ENCODE assay signal across 18 cellular contexts in the genomic region with DNA sequence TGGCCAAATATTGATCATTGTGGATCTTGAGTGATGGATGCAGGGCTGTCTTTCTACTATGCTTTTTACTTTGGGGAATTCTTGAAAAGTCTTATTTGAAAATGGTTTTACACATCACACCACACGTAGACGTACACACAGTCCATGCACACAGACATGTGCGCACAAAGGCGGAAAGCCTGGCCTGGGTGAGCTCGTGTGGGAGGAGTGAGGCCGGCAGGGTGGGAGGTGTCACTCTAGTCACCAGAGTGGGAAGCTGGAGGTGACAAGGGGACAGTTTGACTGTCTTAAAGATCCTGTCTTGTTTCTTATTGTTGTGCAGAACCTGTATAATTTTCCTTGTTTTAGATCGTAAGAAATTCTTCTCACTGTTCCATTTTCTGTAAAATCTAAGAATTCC.
A peak's percentile ranks its signal among the peaks of the same experiment; 100 is the strongest.
DNase-seq lines count a peak whose midpoint lies in the region; ATAC-seq, FAIRE-seq and TF ChIP-seq lines count a peak whose summit lies in the region.
"Had no signal": no experiment of that assay in that cellular context is flagged by ENCODE, and none has a peak within 500 bp of the region (broad histone marks: within the 10 kb centered on the region; RNA-seq: fewer than 3 reads in every experiment).

No MANE protein-coding gene starts in this region.

- H3K4me3 Mint-ChIP-seq in naive thymus-derived CD8-positive, alpha-beta T cell, result peak overlapping the region in 8 of 10 donors; percentile 18 to 91 (median 42)
- H3K4me3 Mint-ChIP-seq: B cell had no signal

- BruUV-seq in K562 (replicated peaks; lab: Mats Ljungman, UMichigan), result no TSS peak

- H3K4me1 Mint-ChIP-seq in naive thymus-derived CD8-positive, alpha-beta T cell, result peaks cover 30 to 56% (median 40%) of the 10 kb centered on the region in 4 donors

- H3K9me3 ChIP-seq in HEK293 (ENCODE audit: control insufficient read depth, insufficient read depth, low read depth, low read length) (no peaks in the 10 kb centered on the region), K562 (replicated peaks; ENCODE audit: control insufficient read depth, insufficient read depth, low read depth, low read length) (no peaks in the 10 kb centered on the region), thyroid gland (no peaks in the 10 kb centered on the region)

- H3K27me3 Mint-ChIP-seq in naive thymus-derived CD8-positive, alpha-beta T cell, result no peaks in the 10 kb centered on the region
- H3K27me3 Mint-ChIP-seq: B cell had no signal

- TF ChIP-seq CTCF in HEK293 (tag by site-specific recombination; IDR thresholded peaks at IDR 0.05), result no peak
- no peak for TF ChIP-seq CTCF in K562 (IDR thresholded peaks at IDR 0.05 in 2 of 3, conservative IDR thresholded peaks at IDR 0.05 in 1 of 3; ENCODE audit: insufficient read depth in 2 of 3, low read depth in 1 of 3, low read length in 3 of 3)
- no peak for TF ChIP-seq CTCF in thyroid gland (IDR thresholded peaks at IDR 0.05)

- H3K36me3 ChIP-seq in HEK293 (ENCODE audit: control insufficient read depth in 2 of 2, insufficient read depth in 1 of 2, low read length in 2 of 2) (no peaks in the 10 kb centered on the region), K562 (ENCODE audit: control insufficient read depth, insufficient read depth, low read length) (no peaks in the 10 kb centered on the region), thyroid gland (no peaks in the 10 kb centered on the region)

- peaks cover 0 to 5% (median 0%) of the 10 kb centered on the region in 9 donors for H3K9me3 Mint-ChIP-seq in naive thymus-derived CD8-positive, alpha-beta T cell

- POLR2A ChIA-PET in HEK293 (lab: Yijun Ruan, JAX) (no interaction called here), K562 (lab: Yijun Ruan, JAX) (interaction anchor here (1.3 kb wide), 1 partner anchor 44 kb away, joined by 3 read pairs; no protein-coding TSS in a partner anchor)
- POLR2A ChIA-PET in naive thymus-derived CD8-positive, alpha-beta T cell (lab: Charles Lee), result no interaction called here

- no peaks in the 10 kb centered on the region for H3K27me3 ChIP-seq in K562 (ENCODE audit: control insufficient read depth in 2 of 2, insufficient read depth in 2 of 2, low read length in 2 of 2)
- H3K27me3 ChIP-seq in thyroid gland, result no peaks in the 10 kb centered on the region

- no peak overlapping the region for H3K27ac ChIP-seq in HEK293 (ENCODE audit: extremely low read depth, low read depth, low read length)
- H3K27ac ChIP-seq in K562 (ENCODE audit: extremely low read depth, low read depth, low read length), result no peak overlapping the region; the same call in 2 of the 3 replicates
- H3K27ac ChIP-seq in thyroid gland, result peak overlapping the region; percentile 90 to 99 (median 95)
- H3K27ac ChIP-seq: RWPE1 had no signal

- H3K4me1 ChIP-seq in HEK293 (ENCODE audit: control insufficient read depth, insufficient read depth, low read length) (no peaks in the 10 kb centered on the region), K562 (replicated peaks in 1 of 2; ENCODE audit: control insufficient read depth in 2 of 2, insufficient read depth in 2 of 2, low read length in 2 of 2) (peaks cover 32 to 35% of the 10 kb centered on the region in 2 experiments; a peak in 4 of 5 replicates), thyroid gland (peaks cover 34 to 39% of the 10 kb centered on the region in 2 donors)

- H3K27ac Mint-ChIP-seq in naive thymus-derived CD8-positive, alpha-beta T cell, result peak overlapping the region in 6 of 10 donors; percentile 25 to 66 (median 44)
- H3K27ac Mint-ChIP-seq: HFFc6 had no signal

- WGBS in K562 (ENCODE audit: insufficient coverage, low coverage, missing lambda C conversion rate), result 40% methylated on average over 5 of the region's 7 CpGs
- WGBS in thyroid gland, 2 donors, result 82 to 88% methylated on average over 7 of the region's 7 CpGs

- in situ Hi-C loops in K562 (cut with MboI), result no loop called here

- H4K20me1 ChIP-seq in K562 (replicated peaks; ENCODE audit: control insufficient read depth, insufficient read depth, low read length), result no peaks in the 10 kb centered on the region

- intact Hi-C loops in K562 (cut with micrococcal nuclease) (no loop called here), thyroid gland (cut with DNase I) (no loop called here)

- CTCF ChIA-PET in HEK293 (lab: Yijun Ruan, JAX) (no interaction called here), K562 (lab: Yijun Ruan, JAX; ENCODE audit: low intra/inter-chr PET ratio) (no interaction called here)

- TF ChIP-seq POLR2A in K562 (conservative IDR thresholded peaks at IDR 0.05) (no peak), thyroid gland (IDR thresholded peaks at IDR 0.05) (no peak)

- H3K4me2 ChIP-seq in K562 (ENCODE audit: insufficient read depth, low read length), result no peak overlapping the region

- TF ChIP-seq RAD21 in K562 (CRISPR knock-in tag; conservative IDR thresholded peaks at IDR 0.05 in 1 of 2, IDR thresholded peaks at IDR 0.05 in 1 of 2), result no peak

- H3K4me3 ChIP-seq in HEK293 (ENCODE audit: low read depth, low read length) (no peak overlapping the region), K562 (no peak overlapping the region), thyroid gland (replicated peaks in 1 of 3) (no peak overlapping the region)

- peaks cover 4% of the 10 kb centered on the region for H3K9me1 ChIP-seq in K562 (ENCODE audit: control insufficient read depth, insufficient read depth, low read length)

- DNase-seq in K562 (ENCODE audit: extremely low read depth in 1 of 4, low spot score in 3 of 4), result peak; percentile 11 to 17 (median 14)
- DNase-seq in naive thymus-derived CD8-positive, alpha-beta T cell, result no peak
- DNase-seq in thyroid gland, result no peak
- DNase-seq in Ammon's horn (ENCODE audit: low spot score), result no peak
- no peak for DNase-seq in SK-N-DZ (ENCODE audit: low spot score)
- DNase-seq in DMS53 treated with DMSO at 0.1 percent for 48 hours (lab: John Stamatoyannopoulos, UW; ENCODE audit: unreplicated experiment), result no peak
- DNase-seq: DMS 273 treated with DMSO at 0.1 percent for 48 hours, HFFc6, KBM-7, NCI-H1436 treated with DMSO at 0.1 percent for 48 hours, NCI-H2081, NCI-H748 treated with DMSO at 0.1 percent for 48 hours, PC-3 had no signal

- H3K9ac ChIP-seq in K562 (ENCODE audit: insufficient read depth in 1 of 2, low read depth in 2 of 2, low read length in 2 of 2), result peak overlapping the region in 1 of 2 experiments; percentile 64; a peak in 1 of 4 replicates

- H2AFZ ChIP-seq in K562 (ENCODE audit: low read depth, low read length), result no peak overlapping the region

- ATAC-seq in K562, result peak; percentile 40; the same call in 1 of the 3 replicates
- no peak for ATAC-seq in naive thymus-derived CD8-positive, alpha-beta T cell
- ATAC-seq: PC-3 had no signal

- TF ChIP-seq EP300 in K562 (IDR thresholded peaks at IDR 0.05; ENCODE audit: low read length), result no peak

- no peaks in the 10 kb centered on the region; the same call in 2 of the 3 replicates for H3K79me2 ChIP-seq in K562 (ENCODE audit: control insufficient read depth, insufficient read depth, low read length)

- no peak for FAIRE-seq in K562 (lab: Jason Lieb, UNC)
- FAIRE-seq: GM12892, H1 had no signal

- H3K36me3 Mint-ChIP-seq in naive thymus-derived CD8-positive, alpha-beta T cell, result peaks cover 0 to 7% (median 4%) of the 10 kb centered on the region in 3 donors

TF ChIP-seq in HEK293, 187 proteins besides CTCF, POLR2A, EP300 and RAD21:
- peak; percentile 50; the same call in 1 of the 2 replicates for TF ChIP-seq ZFHX2 (tag by site-specific recombination; conservative IDR thresholded peaks at IDR 0.05)
- TF ChIP-seq EGR2 (tag by site-specific recombination; IDR thresholded peaks at IDR 0.05; ENCODE audit: low read depth), result peak; percentile 75
- TF ChIP-seq ZBTB7A (tag by site-specific recombination; IDR thresholded peaks at IDR 0.05; ENCODE audit: low read depth), result no peak

TF ChIP-seq in K562, 482 proteins besides CTCF, POLR2A, EP300 and RAD21 (continues in another document):
- TF ChIP-seq HMGXB4 (CRISPR knock-in tag; IDR thresholded peaks at IDR 0.05) (no peak), ZNF778 (CRISPR knock-in tag; IDR thresholded peaks at IDR 0.05) (no peak), LEF1 (IDR thresholded peaks at IDR 0.05) (no peak), JUND (IDR thresholded peaks at IDR 0.05; ENCODE audit: borderline replicate concordance, low read depth, low read length) (no peak), JUND (tag; IDR thresholded peaks at IDR 0.05; ENCODE audit: borderline replicate concordance, low read depth, low read length) (no peak), ZNF695 (CRISPR knock-in tag; IDR thresholded peaks at IDR 0.05) (no peak), RHOXF2B (CRISPR knock-in tag; conservative IDR thresholded peaks at IDR 0.05) (no peak)
- TF ChIP-seq, protein P1, sequence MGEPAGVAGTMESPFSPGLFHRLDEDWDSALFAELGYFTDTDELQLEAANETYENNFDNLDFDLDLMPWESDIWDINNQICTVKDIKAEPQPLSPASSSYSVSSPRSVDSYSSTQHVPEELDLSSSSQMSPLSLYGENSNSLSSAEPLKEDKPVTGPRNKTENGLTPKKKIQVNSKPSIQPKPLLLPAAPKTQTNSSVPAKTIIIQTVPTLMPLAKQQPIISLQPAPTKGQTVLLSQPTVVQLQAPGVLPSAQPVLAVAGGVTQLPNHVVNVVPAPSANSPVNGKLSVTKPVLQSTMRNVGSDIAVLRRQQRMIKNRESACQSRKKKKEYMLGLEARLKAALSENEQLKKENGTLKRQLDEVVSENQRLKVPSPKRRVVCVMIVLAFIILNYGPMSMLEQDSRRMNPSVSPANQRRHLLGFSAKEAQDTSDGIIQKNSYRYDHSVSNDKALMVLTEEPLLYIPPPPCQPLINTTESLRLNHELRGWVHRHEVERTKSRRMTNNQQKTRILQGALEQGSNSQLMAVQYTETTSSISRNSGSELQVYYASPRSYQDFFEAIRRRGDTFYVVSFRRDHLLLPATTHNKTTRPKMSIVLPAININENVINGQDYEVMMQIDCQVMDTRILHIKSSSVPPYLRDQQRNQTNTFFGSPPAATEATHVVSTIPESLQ (CRISPR knock-in tag; IDR thresholded peaks at IDR 0.05), result no peak

Comparison
In these comparisons a context has a peak if more than half of its experiments do, and no peak if none do; other contexts are left out.
1. H3K27ac ChIP-seq: peak in thyroid gland (3 of 3); none in HEK293 (single experiment) and K562 (single experiment).
2. DNase-seq: peak in K562 (4 of 4); none in naive thymus-derived CD8-positive, alpha-beta T cell (0 of 10), thyroid gland (0 of 2), Ammon's horn (single experiment), SK-N-DZ (single experiment) and DMS53 treated with DMSO at 0.1 percent for 48 hours (single experiment).